1 cellular context compared by ENCODE assay signal in the genomic region with DNA sequence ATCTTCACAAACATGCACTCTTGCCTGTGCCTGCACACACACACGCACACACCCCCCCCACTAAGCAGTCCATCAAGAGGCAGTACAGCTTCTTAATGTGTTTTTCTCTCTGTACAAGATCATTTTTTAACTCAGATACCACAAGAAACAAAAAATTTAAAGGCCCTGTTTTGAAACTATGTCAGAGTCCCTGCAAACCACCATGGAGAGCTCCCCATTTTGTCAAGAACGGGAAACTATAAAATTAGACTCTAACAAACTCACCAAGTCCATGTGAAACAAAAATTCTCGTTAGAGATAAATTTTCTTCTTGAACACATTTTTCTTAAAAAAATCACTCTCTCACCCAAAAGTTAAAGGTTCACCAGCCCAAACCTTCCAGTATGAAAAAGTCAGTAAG.
TF ChIP-seq lines count a peak whose summit lies in the region.

No MANE protein-coding gene starts in this region.

TF ChIP-seq in GM23338, 12 proteins besides CTCF, POLR2A, EP300 and RAD21 (continued from another document):
- TF ChIP-seq ZNF462 (CRISPR knock-in tag; IDR thresholded peaks at IDR 0.05) (no peak), EZH2 (IDR thresholded peaks at IDR 0.05; ENCODE audit: low read depth, unreplicated experiment) (no peak), JUNB (IDR thresholded peaks at IDR 0.05; ENCODE audit: unreplicated experiment) (no peak)
